ENCODE assay signal across 17 cellular contexts in the genomic region with DNA sequence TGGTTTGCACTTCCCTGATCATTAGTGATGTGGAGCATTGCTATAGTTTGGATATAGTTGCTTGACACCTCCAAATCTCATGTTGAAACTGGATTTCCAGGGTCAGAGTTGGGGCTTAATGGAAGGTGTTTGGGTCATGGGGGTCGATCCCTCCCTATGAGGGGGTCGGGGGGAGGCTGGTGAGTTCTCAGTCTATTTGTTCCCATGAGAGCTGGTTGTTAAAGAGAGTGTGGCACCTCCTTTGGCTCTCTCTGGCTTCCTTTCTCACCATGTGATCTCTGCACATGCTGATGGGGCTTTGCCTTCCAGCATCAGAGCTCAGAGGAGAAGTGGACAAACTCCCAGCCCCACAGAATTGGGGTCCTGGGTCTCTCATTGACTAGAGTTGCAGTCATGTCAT. TPM values are rescaled to one million over a fixed set of nuclear protein-coding genes. Genes with fewer than 3 reads are reported as not detected.
A peak's percentile ranks its signal among the peaks of the same experiment; 100 is the strongest.
DNase-seq lines count a peak whose midpoint lies in the region; ATAC-seq and TF ChIP-seq lines count a peak whose summit lies in the region.
"Had no signal": no experiment of that assay in that cellular context is flagged by ENCODE, and none has a peak within 500 bp of the region (broad histone marks: within the 10 kb centered on the region; RNA-seq: fewer than 3 reads in every experiment).

No MANE protein-coding gene starts in this region.

- intact Hi-C loops in MCF 10A (cut with micrococcal nuclease): no loop called here

- BruUV-seq in MCF 10A (replicated peaks; lab: Mats Ljungman, UMichigan): no TSS peak

- no peak overlapping the region for H3K4me2 ChIP-seq in GM23338
- H3K4me2 ChIP-seq: A549; BLaER1 treated with 17β-estradiol and CSF1 and Interleukin-3, amounts not matched to agents 10 nM and 100 nM had no signal

- POLR2A ChIA-PET in MCF 10A (lab: Yijun Ruan, JAX): no interaction called here

- H3K27ac Mint-ChIP-seq in osteocyte (ENCODE audit: unreplicated experiment): no peak overlapping the region
- H3K27ac Mint-ChIP-seq in MCF 10A (ENCODE audit: low read depth, unreplicated experiment): no peak overlapping the region
- no peak overlapping the region for H3K27ac Mint-ChIP-seq in GM23338
- H3K27ac Mint-ChIP-seq: B cell; CD4-positive, alpha-beta T cell; CD8-positive, alpha-beta T cell had no signal

- TF ChIP-seq CTCF in osteocyte (IDR thresholded peaks at IDR 0.05): no peak
- TF ChIP-seq CTCF in MCF 10A (IDR thresholded peaks at IDR 0.05; ENCODE audit: unreplicated experiment): no peak
- no peak for TF ChIP-seq CTCF in GM23338 (conservative IDR thresholded peaks at IDR 0.05; ENCODE audit: low read depth in 2 of 2)

- peak; percentile 28 for DNase-seq in activated CD8-positive, alpha-beta memory T cell treated with anti-CD3 and anti-CD28 coated beads for 24 hours
- no peak for DNase-seq in activated CD8-positive, alpha-beta memory T cell treated with anti-CD3 and anti-CD28 coated beads, Interleukin-2, amount 50 U/mL, for 4 hours
- DNase-seq in osteocyte (ENCODE audit: extremely low spot score, unreplicated experiment) (peak; percentile 53), MCF 10A (ENCODE audit: unreplicated experiment) (no peak), GM23338 (ENCODE audit: low spot score) (no peak)
- DNase-seq: AML-193; Caco-2; Calu3; CD4-positive, alpha-beta T cell; CD8-positive, alpha-beta T cell; DMS79 treated with DMSO at 0.1 percent for 48 hours; GF-D8 had no signal

- no peak overlapping the region for H3K27ac ChIP-seq in GM23338 (ENCODE audit: low read depth)
- H3K27ac ChIP-seq: 22Rv1; A549; BLaER1 treated with 17β-estradiol and CSF1 and Interleukin-3, amounts not matched to agents 10 nM and 100 nM; C4-2B had no signal

- no peak overlapping the region for H3K4me3 ChIP-seq in GM23338
- H3K4me3 ChIP-seq: A549; BLaER1 treated with 17β-estradiol and CSF1 and Interleukin-3, amounts not matched to agents 10 nM and 100 nM had no signal

- H3K79me2 ChIP-seq in GM23338 (replicated peaks; ENCODE audit: insufficient read depth): no peaks in the 10 kb centered on the region

- no peaks in the 10 kb centered on the region for H3F3A ChIP-seq in GM23338 (replicated peaks; ENCODE audit: low read depth)

- H3K4me1 ChIP-seq in GM23338 (ENCODE audit: insufficient read depth): no peaks in the 10 kb centered on the region
- H3K4me1 ChIP-seq: A549; BLaER1 treated with 17β-estradiol and CSF1 and Interleukin-3, amounts not matched to agents 10 nM and 100 nM; Caco-2 had no signal

- ATAC-seq in GM23338: no peak
- ATAC-seq: A549; CD8-positive, alpha-beta T cell had no signal

- CTCF ChIA-PET in MCF 10A (lab: Yijun Ruan, JAX): interaction anchor here (0.6 to 1.1 kb wide), 2 partner anchors 12 to 664 kb away, joined by 3 to 4 read pairs; no protein-coding TSS in a partner anchor

- H3K9me2 ChIP-seq in GM23338 (ENCODE audit: insufficient read depth): peaks cover 4% of the 10 kb centered on the region; the same call in 1 of the 2 replicates

- H3K4me1 Mint-ChIP-seq in osteocyte (ENCODE audit: unreplicated experiment) (no peaks in the 10 kb centered on the region), MCF 10A (ENCODE audit: insufficient read depth, unreplicated experiment) (no peaks in the 10 kb centered on the region), GM23338 (no peaks in the 10 kb centered on the region; the same call in 2 of the 3 replicates)
- H3K4me1 Mint-ChIP-seq: B cell had no signal

- no peaks in the 10 kb centered on the region for H4K20me1 ChIP-seq in GM23338 (replicated peaks; ENCODE audit: insufficient read depth)
- H4K20me1 ChIP-seq: BLaER1 treated with 17β-estradiol and CSF1 and Interleukin-3, amounts not matched to agents 10 nM and 100 nM had no signal

- no peaks in the 10 kb centered on the region for H3K27me3 ChIP-seq in GM23338 (ENCODE audit: insufficient read depth)
- H3K27me3 ChIP-seq: BLaER1 treated with 17β-estradiol and CSF1 and Interleukin-3, amounts not matched to agents 10 nM and 100 nM had no signal

- H3K27me3 Mint-ChIP-seq in osteocyte (ENCODE audit: unreplicated experiment): peaks cover 8% of the 10 kb centered on the region
- H3K27me3 Mint-ChIP-seq in MCF 10A (ENCODE audit: insufficient read depth, unreplicated experiment): no peaks in the 10 kb centered on the region
- H3K27me3 Mint-ChIP-seq in GM23338 (ENCODE audit: insufficient read depth, low read depth, poor library complexity): peaks cover 2% of the 10 kb centered on the region

- no peak overlapping the region for H2AFZ ChIP-seq in GM23338

- H3K4me3 Mint-ChIP-seq in osteocyte (ENCODE audit: unreplicated experiment) (no peak overlapping the region), MCF 10A (ENCODE audit: unreplicated experiment) (no peak overlapping the region), GM23338 (no peak overlapping the region)
- H3K4me3 Mint-ChIP-seq: B cell; CD4-positive, alpha-beta T cell; CD8-positive, alpha-beta T cell had no signal

- no peaks in the 10 kb centered on the region for H3K36me3 Mint-ChIP-seq in osteocyte (ENCODE audit: unreplicated experiment)
- no peaks in the 10 kb centered on the region for H3K36me3 Mint-ChIP-seq in MCF 10A (ENCODE audit: insufficient read depth, unreplicated experiment)
- no peaks in the 10 kb centered on the region for H3K36me3 Mint-ChIP-seq in GM23338 (ENCODE audit: low read depth)
- H3K36me3 Mint-ChIP-seq: CD8-positive, alpha-beta T cell had no signal

- no peaks in the 10 kb centered on the region for H3K36me3 ChIP-seq in GM23338 (ENCODE audit: insufficient read depth)
- H3K36me3 ChIP-seq: BLaER1 treated with 17β-estradiol and CSF1 and Interleukin-3, amounts not matched to agents 10 nM and 100 nM had no signal

- H3K9me3 Mint-ChIP-seq in osteocyte (ENCODE audit: unreplicated experiment) (peaks cover 3% of the 10 kb centered on the region), MCF 10A (ENCODE audit: unreplicated experiment) (no peaks in the 10 kb centered on the region), GM23338 (no peaks in the 10 kb centered on the region)

TF ChIP-seq in GM23338, 12 proteins besides CTCF, POLR2A, EP300 and RAD21 (continues in another document):
- TF ChIP-seq EZH2 (IDR thresholded peaks at IDR 0.05; ENCODE audit: low read depth, unreplicated experiment) (no peak), POLR2AphosphoS5 (IDR thresholded peaks at IDR 0.05; ENCODE audit: low read depth) (no peak), EZH2phosphoT487 (IDR thresholded peaks at IDR 0.05; ENCODE audit: unreplicated experiment) (no peak), ZNF331 (CRISPR knock-in tag; IDR thresholded peaks at IDR 0.05; ENCODE audit: low read depth) (no peak), CREB1 (CRISPR knock-in tag; IDR thresholded peaks at IDR 0.05; ENCODE audit: low read depth) (no peak), STAT1 (IDR thresholded peaks at IDR 0.05; ENCODE audit: unreplicated experiment) (no peak), JUNB (IDR thresholded peaks at IDR 0.05; ENCODE audit: unreplicated experiment) (no peak), ZNF114 (CRISPR knock-in tag; IDR thresholded peaks at IDR 0.05) (no peak), NANOG (IDR thresholded peaks at IDR 0.05; ENCODE audit: borderline replicate concordance) (no peak)
- TF ChIP-seq, protein P1, sequence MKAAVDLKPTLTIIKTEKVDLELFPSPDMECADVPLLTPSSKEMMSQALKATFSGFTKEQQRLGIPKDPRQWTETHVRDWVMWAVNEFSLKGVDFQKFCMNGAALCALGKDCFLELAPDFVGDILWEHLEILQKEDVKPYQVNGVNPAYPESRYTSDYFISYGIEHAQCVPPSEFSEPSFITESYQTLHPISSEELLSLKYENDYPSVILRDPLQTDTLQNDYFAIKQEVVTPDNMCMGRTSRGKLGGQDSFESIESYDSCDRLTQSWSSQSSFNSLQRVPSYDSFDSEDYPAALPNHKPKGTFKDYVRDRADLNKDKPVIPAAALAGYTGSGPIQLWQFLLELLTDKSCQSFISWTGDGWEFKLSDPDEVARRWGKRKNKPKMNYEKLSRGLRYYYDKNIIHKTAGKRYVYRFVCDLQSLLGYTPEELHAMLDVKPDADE (IDR thresholded peaks at IDR 0.05): no peak
- TF ChIP-seq, protein P2, sequence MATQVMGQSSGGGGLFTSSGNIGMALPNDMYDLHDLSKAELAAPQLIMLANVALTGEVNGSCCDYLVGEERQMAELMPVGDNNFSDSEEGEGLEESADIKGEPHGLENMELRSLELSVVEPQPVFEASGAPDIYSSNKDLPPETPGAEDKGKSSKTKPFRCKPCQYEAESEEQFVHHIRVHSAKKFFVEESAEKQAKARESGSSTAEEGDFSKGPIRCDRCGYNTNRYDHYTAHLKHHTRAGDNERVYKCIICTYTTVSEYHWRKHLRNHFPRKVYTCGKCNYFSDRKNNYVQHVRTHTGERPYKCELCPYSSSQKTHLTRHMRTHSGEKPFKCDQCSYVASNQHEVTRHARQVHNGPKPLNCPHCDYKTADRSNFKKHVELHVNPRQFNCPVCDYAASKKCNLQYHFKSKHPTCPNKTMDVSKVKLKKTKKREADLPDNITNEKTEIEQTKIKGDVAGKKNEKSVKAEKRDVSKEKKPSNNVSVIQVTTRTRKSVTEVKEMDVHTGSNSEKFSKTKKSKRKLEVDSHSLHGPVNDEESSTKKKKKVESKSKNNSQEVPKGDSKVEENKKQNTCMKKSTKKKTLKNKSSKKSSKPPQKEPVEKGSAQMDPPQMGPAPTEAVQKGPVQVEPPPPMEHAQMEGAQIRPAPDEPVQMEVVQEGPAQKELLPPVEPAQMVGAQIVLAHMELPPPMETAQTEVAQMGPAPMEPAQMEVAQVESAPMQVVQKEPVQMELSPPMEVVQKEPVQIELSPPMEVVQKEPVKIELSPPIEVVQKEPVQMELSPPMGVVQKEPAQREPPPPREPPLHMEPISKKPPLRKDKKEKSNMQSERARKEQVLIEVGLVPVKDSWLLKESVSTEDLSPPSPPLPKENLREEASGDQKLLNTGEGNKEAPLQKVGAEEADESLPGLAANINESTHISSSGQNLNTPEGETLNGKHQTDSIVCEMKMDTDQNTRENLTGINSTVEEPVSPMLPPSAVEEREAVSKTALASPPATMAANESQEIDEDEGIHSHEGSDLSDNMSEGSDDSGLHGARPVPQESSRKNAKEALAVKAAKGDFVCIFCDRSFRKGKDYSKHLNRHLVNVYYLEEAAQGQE (IDR thresholded peaks at IDR 0.05; ENCODE audit: unreplicated experiment): no peak

RNA-seq across cellular contexts. Expression of a gene that starts 36.8 kb away (rescaled TPM):
- total RNA-seq in osteocyte (6.1 and 6.8 TPM in 2 replicates), MCF 10A (2022) (21.2 and 31.6 TPM in 2 replicates)
- 37.5 and 39.5 TPM in 2 replicates for total RNA-seq in GM23338 (2014; rRNA removed; shearing (Covaris generic))
- polyA plus RNA-seq in GM23338 (2016; fragmentation: Nextera tagmentation; extraction: Ambion mirVana): 18.7 and 20.1 TPM in 2 replicates

Comparison
In these comparisons a context has a peak if more than half of its experiments do, and no peak if none do; other contexts are left out.
1. DNase-seq: peak in activated CD8-positive, alpha-beta memory T cell treated with anti-CD3 and anti-CD28 coated beads for 24 hours (single experiment) and osteocyte (single experiment); none in activated CD8-positive, alpha-beta memory T cell treated with anti-CD3 and anti-CD28 coated beads, Interleukin-2, amount 50 U/mL, for 4 hours (single experiment), MCF 10A (single experiment) and GM23338 (single experiment).